8 cellular contexts compared by ENCODE assay signal in the genomic region with DNA sequence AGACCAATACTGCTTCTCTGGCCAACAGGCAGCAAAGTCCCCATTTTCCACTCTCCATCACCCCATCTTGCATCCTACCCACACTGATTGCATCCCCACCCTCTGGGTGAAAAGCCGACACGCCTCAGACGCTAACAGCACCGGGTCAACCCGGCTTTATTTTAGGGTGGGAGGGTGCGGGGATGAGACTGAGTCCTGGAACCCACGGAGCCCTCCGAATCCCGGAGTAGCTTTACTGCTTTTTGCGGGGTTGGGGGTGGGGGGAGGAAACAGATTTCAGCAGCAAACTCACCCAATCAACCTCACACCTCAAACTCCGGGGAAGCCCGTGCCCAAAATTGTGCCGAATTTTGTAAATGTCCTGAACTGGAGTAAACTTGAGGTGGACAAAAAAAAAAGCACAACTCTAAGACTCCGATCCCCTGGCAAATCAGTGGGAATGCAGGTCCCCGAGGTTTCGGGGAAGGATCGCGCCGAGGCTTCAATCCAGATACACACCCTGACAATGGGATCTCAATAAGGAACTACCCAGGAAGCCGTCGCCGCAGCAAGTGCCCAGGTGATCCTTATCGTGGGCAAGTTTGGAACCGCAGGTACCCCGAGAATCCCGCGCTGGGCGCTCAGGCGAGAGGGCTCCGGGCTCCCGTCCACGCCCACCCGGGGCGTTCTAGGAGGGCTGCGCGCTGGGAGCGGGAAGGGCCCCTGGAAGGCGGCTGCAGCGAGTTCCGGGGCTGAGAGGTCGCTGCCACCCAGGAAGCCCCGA. TPM values are rescaled to one million over a fixed set of nuclear protein-coding genes. Genes with fewer than 3 reads are reported as not detected.
DNase-seq lines count a peak whose midpoint lies in the region; ATAC-seq and TF ChIP-seq lines count a peak whose summit lies in the region.

No MANE protein-coding gene starts in this region.

- H3K4me3 ChIP-seq in fibroblast of mammary gland (ENCODE audit: control insufficient read depth, low read depth, low read length) (peak overlapping the region; percentile 70), parathyroid adenoma (ENCODE audit: low read depth, low read length) (peak overlapping the region; percentile 71)

- H3K27ac Mint-ChIP-seq in activated B cell treated with CpG ODN at 0.5 μM for 24 hours = peak overlapping the region; percentile 90

- no peaks in the 10 kb centered on the region for H3K79me2 ChIP-seq in parathyroid adenoma

- H3K27me3 ChIP-seq in parathyroid adenoma (ENCODE audit: control insufficient read depth, insufficient read depth, low read length) = no peaks in the 10 kb centered on the region

- H3K9ac ChIP-seq in parathyroid adenoma = no peak overlapping the region

- CTCF ChIA-PET in activated B cell treated with CpG ODN at 0.5 μM for 24 hours (lab: Charles Lee) = interaction anchor here (0.7 to 1.5 kb wide), 3 partner anchors 8 to 336 kb away, joined by 3 to 5 read pairs (median 5); no protein-coding TSS in a partner anchor

- H3K4me2 ChIP-seq in parathyroid adenoma (ENCODE audit: low read length) = peak overlapping the region; percentile 99

- no peaks in the 10 kb centered on the region for H3K4me1 ChIP-seq in parathyroid adenoma

- H3K27ac ChIP-seq in 22Rv1 = peak overlapping the region; percentile 78
- peak overlapping the region; percentile 77 for H3K27ac ChIP-seq in parathyroid adenoma

- ATAC-seq in GM21447 (IDR thresholded peaks at IDR 0.05; ENCODE audit: unreplicated experiment) = peak; percentile 15
- ATAC-seq in activated B cell treated with CpG ODN at 0.5 μM for 24 hours (ENCODE audit: low read depth) = no peak
- no peak for ATAC-seq in GM18502 (IDR thresholded peaks at IDR 0.05; ENCODE audit: poor library complexity, unreplicated experiment)

- peaks cover 14% of the 10 kb centered on the region for H3K4me1 Mint-ChIP-seq in activated B cell treated with CpG ODN at 0.5 μM for 24 hours

- H2AFZ ChIP-seq in parathyroid adenoma = peak overlapping the region; percentile 98

- no peak for DNase-seq in activated B cell treated with CpG ODN at 0.5 μM for 24 hours
- no peak for DNase-seq in fibroblast of mammary gland (ENCODE audit: low read depth)
- no peak for DNase-seq in SIG-M5 (lab: John Stamatoyannopoulos, UW)
- DNase-seq in NCI-H345 (lab: John Stamatoyannopoulos, UW) = no peak

- intact Hi-C loops in activated B cell treated with CpG ODN at 0.5 μM for 24 hours (cut with micrococcal nuclease) = loop anchor here (1.0 to 10.0 kb wide), 15 partner anchors 8 to 505 kb away; a partner anchor contains a TSS

- no peaks in the 10 kb centered on the region for H3K27me3 Mint-ChIP-seq in activated B cell treated with CpG ODN at 0.5 μM for 24 hours

- H3K4me3 Mint-ChIP-seq in activated B cell treated with CpG ODN at 0.5 μM for 24 hours = peak overlapping the region; percentile 89

- H3K9me3 ChIP-seq in parathyroid adenoma (ENCODE audit: control insufficient read depth, low read length) = no peaks in the 10 kb centered on the region

- TF ChIP-seq CTCF in 22Rv1 (IDR thresholded peaks at IDR 0.05) (no peak), activated B cell treated with CpG ODN at 0.5 μM for 24 hours (IDR thresholded peaks at IDR 0.05) (no peak), fibroblast of mammary gland (conservative IDR thresholded peaks at IDR 0.05; ENCODE audit: control insufficient read depth, insufficient read depth, low read depth, low read length) (no peak), parathyroid adenoma (IDR thresholded peaks at IDR 0.05) (no peak)

- no peaks in the 10 kb centered on the region for H3K9me3 Mint-ChIP-seq in activated B cell treated with CpG ODN at 0.5 μM for 24 hours

- POLR2A ChIA-PET in activated B cell treated with CpG ODN at 0.5 μM for 24 hours (lab: Charles Lee) = interaction anchor here (0.6 to 3.0 kb wide), 10 partner anchors 9 to 412 kb away, joined by 3 to 20 read pairs (median 6); a partner anchor contains a TSS

- H3K36me3 ChIP-seq in parathyroid adenoma (ENCODE audit: control insufficient read depth, insufficient read depth, low read length) = no peaks in the 10 kb centered on the region

- H3K36me3 Mint-ChIP-seq in activated B cell treated with CpG ODN at 0.5 μM for 24 hours (ENCODE audit: low read depth) = peaks cover 2% of the 10 kb centered on the region

RNA-seq across cellular contexts. Expression of a gene that starts 1.1 kb away (rescaled TPM):
- 15.5 and 17.2 TPM in 2 replicates for total RNA-seq in activated B cell treated with CpG ODN at 0.5 μM for 24 hours
